ENCODE assay signal across 1 cellular context in the genomic region with DNA sequence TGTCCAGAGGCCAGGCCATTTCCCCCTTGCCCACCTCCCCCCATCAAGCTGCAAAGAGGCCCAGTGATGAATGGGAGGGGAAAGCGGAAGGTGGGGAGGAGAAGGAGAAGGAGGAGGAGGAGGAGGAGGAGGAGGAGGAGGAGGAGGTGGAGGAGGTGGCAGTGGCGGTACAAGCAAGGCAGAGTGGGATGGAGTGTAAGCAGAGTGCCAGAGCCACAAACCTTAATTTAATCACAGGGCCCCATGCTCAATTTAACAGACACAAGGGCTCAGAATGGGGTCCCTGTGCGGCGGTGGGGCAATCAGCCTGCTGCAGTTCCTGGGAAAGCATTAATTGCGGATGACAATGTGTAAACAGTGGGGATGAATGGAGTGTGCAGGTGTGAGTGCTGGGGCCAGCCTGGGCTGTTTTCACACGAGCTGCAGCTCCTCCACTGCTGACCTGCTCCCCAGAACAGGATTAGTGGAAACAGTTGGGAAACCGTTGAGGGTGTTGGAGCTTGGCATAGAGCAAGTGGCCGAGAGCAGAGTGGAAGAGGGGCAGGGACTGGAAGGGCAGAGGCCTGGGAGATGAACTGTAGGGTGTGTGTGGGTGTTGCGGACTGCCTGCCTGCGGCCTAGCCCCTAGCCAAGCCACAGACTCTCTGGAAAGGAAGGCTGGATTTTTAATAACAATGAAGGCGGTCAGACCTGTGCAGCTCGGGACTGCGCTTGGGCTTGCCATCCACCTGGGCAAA.
TF ChIP-seq lines count a peak whose summit lies in the region.

No MANE protein-coding gene starts in this region.

TF ChIP-seq in H1, 55 proteins besides CTCF, POLR2A, EP300 and RAD21:
- TF ChIP-seq BACH1 (IDR thresholded peaks at IDR 0.05; ENCODE audit: low read length) = no peak
- no peak for TF ChIP-seq FOSL1 (IDR thresholded peaks at IDR 0.05; ENCODE audit: insufficient read depth, low read depth, low read length)
- TF ChIP-seq RXRA (IDR thresholded peaks at IDR 0.05; ENCODE audit: insufficient read depth, low read depth, low read length) = no peak
- no peak for TF ChIP-seq HDAC2 (IDR thresholded peaks at IDR 0.05; ENCODE audit: borderline replicate concordance in 1 of 2, low read depth in 2 of 2, low read length in 2 of 2)
- TF ChIP-seq SIX5 (IDR thresholded peaks at IDR 0.05; ENCODE audit: low read depth, low read length) = no peak
- TF ChIP-seq CBX5 (IDR thresholded peaks at IDR 0.05; ENCODE audit: low read depth, low read length) = no peak
- TF ChIP-seq CREB1 (IDR thresholded peaks at IDR 0.05) = no peak
- TF ChIP-seq TAF7 (optimal IDR thresholded peaks at IDR 0.05; ENCODE audit: borderline replicate concordance, low read depth, low read length) = no peak
TF ChIP-seq in H1: peak in this region for 0.
